8 cellular contexts compared by ENCODE assay signal in the genomic region with DNA sequence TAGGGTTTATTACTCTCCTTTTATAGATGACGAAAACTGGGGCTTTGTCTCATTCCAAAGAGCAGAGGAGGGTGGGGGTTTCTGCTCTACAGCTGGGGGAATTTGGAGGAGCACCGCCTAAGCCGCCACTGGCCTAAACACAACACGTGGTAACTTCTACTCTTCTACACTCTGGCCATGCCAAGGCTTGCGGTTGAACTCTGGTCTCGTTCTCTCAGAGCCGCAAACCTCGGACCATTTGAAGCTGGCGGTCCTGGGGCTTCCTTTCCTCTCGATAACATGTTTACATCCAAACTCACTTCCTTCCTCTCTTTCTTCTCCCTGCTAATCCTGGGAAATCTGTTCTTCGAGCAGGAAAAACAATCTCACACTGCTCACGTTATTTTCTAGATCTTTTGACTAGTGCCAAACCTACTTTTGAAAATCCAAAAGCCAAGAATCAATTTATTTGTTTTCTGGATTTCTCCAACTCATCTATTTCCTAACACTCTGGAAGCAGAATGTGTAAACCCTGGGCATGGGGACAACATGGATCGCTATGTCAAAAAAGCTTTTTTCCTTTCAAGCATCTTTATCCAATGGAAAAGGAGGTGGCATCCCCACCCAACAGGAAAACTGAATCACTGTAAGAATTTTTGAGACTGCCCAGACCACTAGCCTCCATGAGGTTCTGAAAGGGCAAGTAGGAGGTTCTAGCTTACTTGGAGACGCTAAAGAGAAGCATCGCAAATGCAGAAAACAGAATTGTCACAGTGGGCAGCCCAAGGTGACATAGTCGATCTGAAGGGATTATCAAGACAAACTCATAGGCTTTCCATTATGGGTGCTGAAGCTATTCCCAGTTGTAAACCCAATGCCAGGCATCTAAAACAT. TPM values are rescaled to one million over a fixed set of nuclear protein-coding genes. Genes with fewer than 3 reads are reported as not detected.
DNase-seq lines count a peak whose midpoint lies in the region; ATAC-seq and TF ChIP-seq lines count a peak whose summit lies in the region.

No MANE protein-coding gene starts in this region.

- H3K9me3 ChIP-seq in parathyroid adenoma (ENCODE audit: control insufficient read depth, low read length) (no peaks in the 10 kb centered on the region), thymus (ENCODE audit: control insufficient read depth) (no peaks in the 10 kb centered on the region)

- peaks cover 12% of the 10 kb centered on the region for H3K4me1 ChIP-seq in parathyroid adenoma
- peaks cover 24% of the 10 kb centered on the region for H3K4me1 ChIP-seq in thymus (ENCODE audit: control insufficient read depth, insufficient read depth, low read length)

- H3K9ac ChIP-seq in parathyroid adenoma, result no peak overlapping the region

- DNase-seq in GM03348 (ENCODE audit: low spot score), result peak; percentile 86
- peak; percentile 95 for DNase-seq in RPMI7951 (ENCODE audit: low read depth)
- peak; percentile 67 for DNase-seq in activated effector memory CD4-positive, alpha-beta T cell treated with Interleukin-2 at 50 U/mL for 16 hours
- DNase-seq in globus pallidus (ENCODE audit: low spot score), result peak; percentile 73

- H3K27me3 ChIP-seq in parathyroid adenoma (ENCODE audit: control insufficient read depth, insufficient read depth, low read length) (no peaks in the 10 kb centered on the region), thymus (ENCODE audit: control insufficient read depth, insufficient read depth) (no peaks in the 10 kb centered on the region)

- H3K4me3 ChIP-seq in parathyroid adenoma (ENCODE audit: low read depth, low read length) (peak overlapping the region; percentile 65), thymus (ENCODE audit: low read length) (peak overlapping the region; percentile 67)

- H3K27ac ChIP-seq in parathyroid adenoma (peak overlapping the region; percentile 90), thymus (ENCODE audit: low read depth) (peak overlapping the region; percentile 69)

- H3K36me3 ChIP-seq in parathyroid adenoma (ENCODE audit: control insufficient read depth, insufficient read depth, low read length), result no peaks in the 10 kb centered on the region
- H3K36me3 ChIP-seq in thymus (ENCODE audit: control insufficient read depth, insufficient read depth), result no peaks in the 10 kb centered on the region

- peak; percentile 29 for ATAC-seq in HG03378 (IDR thresholded peaks at IDR 0.05; ENCODE audit: unreplicated experiment)
- no peak for ATAC-seq in GM19395 (IDR thresholded peaks at IDR 0.05; ENCODE audit: unreplicated experiment)

- H2AFZ ChIP-seq in parathyroid adenoma, result peak overlapping the region; percentile 85

- 17% methylated on average over 16 of the region's 16 CpGs for WGBS in thymus

- TF ChIP-seq CTCF in parathyroid adenoma (IDR thresholded peaks at IDR 0.05), result no peak

- H3K4me2 ChIP-seq in parathyroid adenoma (ENCODE audit: low read length), result peak overlapping the region; percentile 60

- H3K79me2 ChIP-seq in parathyroid adenoma, result no peaks in the 10 kb centered on the region

RNA-seq across cellular contexts. Expression of gene EEF2K, which starts 13.6 kb away (rescaled TPM):
- 15.7 and 17.7 TPM in 2 replicates for total RNA-seq in RPMI7951 (2014; rRNA removed; shearing (Covaris generic))
- 8.6 TPM for polyA plus RNA-seq in thymus

RNA-seq across cellular contexts. Expression of gene SDR42E2, which starts 30.2 kb away (rescaled TPM):
- not detected in 2 replicates for total RNA-seq in RPMI7951 (2014; rRNA removed; shearing (Covaris generic))
- polyA plus RNA-seq in thymus, result 0.14 TPM
